1 cellular context compared by ENCODE assay signal in genomic region chr1:26175346-26175745, GRCh38.
TF ChIP-seq lines count a peak whose summit lies in the region.

No MANE protein-coding gene starts in this region.

TF ChIP-seq in K562, 482 proteins besides CTCF, POLR2A, EP300 and RAD21:
- no peak for TF ChIP-seq ZNF699 (CRISPR knock-in tag; IDR thresholded peaks at IDR 0.05; ENCODE audit: insufficient replicate concordance)
- 0 out of 2 replicates have a peak, but pooled peaks have one; percentile 37 for TF ChIP-seq ZBTB33 (CRISPR knock-in tag; IDR thresholded peaks at IDR 0.05)
